ENCODE assay signal across 35 cellular contexts in genomic region chr17:50807675-50808074, GRCh38. TPM values are rescaled to one million over a fixed set of nuclear protein-coding genes. Genes with fewer than 3 reads are reported as not detected.
"Had no signal": no experiment of that assay in that cellular context is flagged by ENCODE, and none has a peak within 500 bp of the region (broad histone marks: within the 10 kb centered on the region; RNA-seq: fewer than 3 reads in every experiment).

No MANE protein-coding gene starts in this region.

- H3K36me3 Mint-ChIP-seq: naive thymus-derived CD8-positive, alpha-beta T cell; natural killer cell treated with Interleukin-12 subunit alpha and Interleukin-12 subunit beta and Interleukin-15 and Interleukin-18, amount 100 ng/mL, for 72 hours; stimulated activated memory B cell treated with anti-CD40 and anti-IgM and Interleukin-4, amounts not matched to agents 10 μg/mL and 1 μg/mL and 100 μg/mL, for 72 hours; type B pancreatic cell had no signal

- DNase-seq: nephron progenitor cell; nucleus accumbens; pancreas; psoas muscle; right cardiac atrium; spleen; stimulated activated CD4-positive, alpha-beta T cell treated with anti-CD3 and anti-CD28 coated beads, Interleukin-12 subunit alpha, Interleukin-12 subunit beta, amount 100 ng/mL, for 4 hours; stimulated activated CD4-positive, alpha-beta T cell treated with anti-CD3 and anti-CD28 coated beads, Interleukin-1b, Interleukin-23, amount 100 ng/mL, for 48 hours; stimulated activated CD4-positive, alpha-beta T cell treated with anti-CD3 and anti-CD28 coated beads, Interleukin-4, amount 100 ng/mL, for 1 hour; stimulated activated CD4-positive, alpha-beta T cell treated with anti-CD3 and anti-CD28 coated beads, Interleukin-4, amount 100 ng/mL, for 4 hours; stimulated activated CD8-positive, alpha-beta memory T cell treated with anti-CD3 and anti-CD28 coated beads, Interleukin-4, amount 100 ng/mL, for 48 hours; stimulated activated naive CD4-positive, alpha-beta T cell; stimulated activated naive CD8-positive, alpha-beta T cell treated with anti-CD3 and anti-CD28 coated beads, Interleukin-15, amount 100 ng/mL, for 72 hours; stimulated activated naive CD8-positive, alpha-beta T cell treated with anti-CD3 and anti-CD28 coated beads, Interleukin-15, Interleukin-2, amounts not matched to agents 100 U/mL and 50 U/mL, for 24 hours; substantia nigra; testis; tibial artery; transverse colon; upper lobe of right lung; uterus had no signal

- H3K9me3 ChIP-seq: neutrophil, pancreas, psoas muscle, spleen, suprapubic skin, testis, tibial artery, transverse colon, upper lobe of right lung, uterus had no signal

- H3K4me3 Mint-ChIP-seq: naive thymus-derived CD8-positive, alpha-beta T cell; natural killer cell treated with Interleukin-12 subunit alpha and Interleukin-12 subunit beta and Interleukin-15 and Interleukin-18, amount 100 ng/mL, for 72 hours; nephron progenitor cell; neural crest cell; stimulated activated memory B cell treated with anti-CD40 and anti-IgM and Interleukin-4, amounts not matched to agents 10 μg/mL and 1 μg/mL and 100 μg/mL, for 72 hours; stimulated activated naive CD8-positive, alpha-beta T cell treated with anti-CD3 and anti-CD28 coated beads, Interleukin-15, amount 100 ng/mL, for 72 hours; type B pancreatic cell had no signal

- H3K27me3 Mint-ChIP-seq: stimulated activated memory B cell treated with anti-CD40 and anti-IgM and Interleukin-4, amounts not matched to agents 10 μg/mL and 1 μg/mL and 100 μg/mL, for 72 hours; stimulated activated naive CD8-positive, alpha-beta T cell treated with anti-CD3 and anti-CD28 coated beads, Interleukin-15, amount 100 ng/mL, for 72 hours had no signal

- H3K27ac ChIP-seq: neutrophil, pancreas, psoas muscle, skin epidermis, spleen, suprapubic skin, testis, tibial artery, transverse colon, upper lobe of right lung, uterus had no signal

- H3K36me3 ChIP-seq: neutrophil, pancreas, spleen, suprapubic skin, tibial artery, transverse colon, upper lobe of right lung, uterus had no signal

- H3K4me1 ChIP-seq: psoas muscle, upper lobe of right lung, uterus had no signal

- H3K4me3 ChIP-seq: pancreas, psoas muscle, skin epidermis, smooth muscle cell, spleen, suprapubic skin, testis, tibial artery, transverse colon, upper lobe of right lung, uterus had no signal

- H3K27me3 ChIP-seq: neutrophil, pancreas, spleen, suprapubic skin, testis, tibial artery, transverse colon, upper lobe of right lung, uterus had no signal

- H3K4me1 Mint-ChIP-seq: naive thymus-derived CD8-positive, alpha-beta T cell; stimulated activated memory B cell treated with anti-CD40 and anti-IgM and Interleukin-4, amounts not matched to agents 10 μg/mL and 1 μg/mL and 100 μg/mL, for 72 hours; stimulated activated naive CD8-positive, alpha-beta T cell treated with anti-CD3 and anti-CD28 coated beads, Interleukin-15, amount 100 ng/mL, for 72 hours had no signal

- ATAC-seq: naive thymus-derived CD8-positive, alpha-beta T cell; natural killer cell treated with Interleukin-12 subunit alpha and Interleukin-12 subunit beta and Interleukin-15 and Interleukin-18, amount 100 ng/mL, for 72 hours; pancreas; psoas muscle; right cardiac atrium; sciatic nerve; stimulated activated memory B cell treated with anti-CD40 and anti-IgM and Interleukin-4, amounts not matched to agents 10 μg/mL and 1 μg/mL and 100 μg/mL, for 72 hours; stimulated activated naive CD8-positive, alpha-beta T cell treated with anti-CD3 and anti-CD28 coated beads, Interleukin-15, amount 100 ng/mL, for 72 hours; stimulated activated naive CD8-positive, alpha-beta T cell treated with anti-CD3 and anti-CD28 coated beads, Interleukin-15, Interleukin-2, amounts not matched to agents 100 U/mL and 50 U/mL, for 24 hours; upper lobe of right lung had no signal

- H3K9me3 Mint-ChIP-seq: naive thymus-derived CD8-positive, alpha-beta T cell; natural killer cell treated with Interleukin-12 subunit alpha and Interleukin-12 subunit beta and Interleukin-15 and Interleukin-18, amount 100 ng/mL, for 72 hours; nephron progenitor cell; neural crest cell; stimulated activated memory B cell treated with anti-CD40 and anti-IgM and Interleukin-4, amounts not matched to agents 10 μg/mL and 1 μg/mL and 100 μg/mL, for 72 hours; stimulated activated naive CD8-positive, alpha-beta T cell treated with anti-CD3 and anti-CD28 coated beads, Interleukin-15, amount 100 ng/mL, for 72 hours; type B pancreatic cell had no signal

- H3K27ac Mint-ChIP-seq: naive thymus-derived CD8-positive, alpha-beta T cell; natural killer cell treated with Interleukin-12 subunit alpha and Interleukin-12 subunit beta and Interleukin-15 and Interleukin-18, amount 100 ng/mL, for 72 hours; nephron progenitor cell; stimulated activated memory B cell treated with anti-CD40 and anti-IgM and Interleukin-4, amounts not matched to agents 10 μg/mL and 1 μg/mL and 100 μg/mL, for 72 hours; stimulated activated naive CD8-positive, alpha-beta T cell treated with anti-CD3 and anti-CD28 coated beads, Interleukin-15, amount 100 ng/mL, for 72 hours; type B pancreatic cell had no signal

RNA-seq across cellular contexts. Expression of gene WFIKKN2, which starts 27.7 kb away (rescaled TPM):
- total RNA-seq: naive thymus-derived CD8-positive, alpha-beta T cell; natural killer cell treated with Interleukin-12 subunit alpha and Interleukin-12 subunit beta and Interleukin-15 and Interleukin-18, amount 100 ng/mL, for 72 hours; osteocyte; renal cortical epithelial cell; smooth muscle cell; transverse colon had no signal
- polyA plus RNA-seq: naive thymus-derived CD8-positive, alpha-beta T cell; smooth muscle cell had no signal

RNA-seq across cellular contexts. Expression of gene ANKRD40CL, which starts 40.4 kb away (rescaled TPM):
- total RNA-seq: naive thymus-derived CD8-positive, alpha-beta T cell; natural killer cell treated with Interleukin-12 subunit alpha and Interleukin-12 subunit beta and Interleukin-15 and Interleukin-18, amount 100 ng/mL, for 72 hours; neural crest cell; omental fat pad; osteocyte; posterior vena cava; psoas muscle; renal cortical epithelial cell; right cardiac atrium; sciatic nerve; smooth muscle cell; spleen; suprapubic skin; testis; upper lobe of right lung; urinary bladder; uterus had no signal
- polyA plus RNA-seq: naive thymus-derived CD8-positive, alpha-beta T cell; psoas muscle; right cardiac atrium; smooth muscle cell; spleen; urinary bladder had no signal
